ENCODE assay signal across 18 cellular contexts in genomic region chr21:29346771-29347170, GRCh38. TPM values are rescaled to one million over a fixed set of nuclear protein-coding genes. Genes with fewer than 3 reads are reported as not detected.
A peak's percentile ranks its signal among the peaks of the same experiment; 100 is the strongest.
DNase-seq lines count a peak whose midpoint lies in the region; ATAC-seq and TF ChIP-seq lines count a peak whose summit lies in the region.
"Had no signal": no experiment of that assay in that cellular context is flagged by ENCODE, and none has a peak within 500 bp of the region (broad histone marks: within the 10 kb centered on the region; RNA-seq: fewer than 3 reads in every experiment).

No MANE protein-coding gene starts in this region.

- CTCF ChIA-PET in RWPE1 (lab: Yijun Ruan, JAX): interaction anchor here (0.6 to 0.7 kb wide), 3 partner anchors 49 to 169 kb away, joined by 3 to 4 read pairs (median 3); no protein-coding TSS in a partner anchor
- CTCF ChIA-PET in CD4-positive, alpha-beta memory T cell (lab: Charles Lee; ENCODE audit: partially characterized antibody): interaction anchor here (1.5 to 3.5 kb wide), 3 partner anchors 23 to 256 kb away, joined by 4 to 26 read pairs (median 13); no protein-coding TSS in a partner anchor

- no peaks in the 10 kb centered on the region for H3K9me3 Mint-ChIP-seq in activated naive CD8-positive, alpha-beta T cell (ENCODE audit: low read depth)
- no peaks in the 10 kb centered on the region for H3K9me3 Mint-ChIP-seq in activated naive CD8-positive, alpha-beta T cell treated with anti-CD3 and anti-CD28 coated beads, Interleukin-2, amount 50 U/mL, for 24 hours
- H3K9me3 Mint-ChIP-seq in endodermal cell: no peaks in the 10 kb centered on the region
- H3K9me3 Mint-ChIP-seq in stimulated activated naive B cell treated with anti-CD40 and anti-IgM and Interleukin-4, amounts not matched to agents 10 μg/mL and 1 μg/mL and 100 μg/mL, for 72 hours: peaks cover 0 to 5% of the 10 kb centered on the region in 2 donors
- H3K9me3 Mint-ChIP-seq in CD4-positive, alpha-beta memory T cell: peaks cover 0 to 1% (median 0%) of the 10 kb centered on the region in 8 donors

- H3K27ac Mint-ChIP-seq in activated naive CD8-positive, alpha-beta T cell: peak overlapping the region; percentile 11
- H3K27ac Mint-ChIP-seq in activated naive CD8-positive, alpha-beta T cell treated with anti-CD3 and anti-CD28 coated beads, Interleukin-2, amount 50 U/mL, for 24 hours: no peak overlapping the region
- H3K27ac Mint-ChIP-seq in endodermal cell: peak overlapping the region; percentile 43
- H3K27ac Mint-ChIP-seq in stimulated activated naive B cell treated with anti-CD40 and anti-IgM and Interleukin-4, amounts not matched to agents 10 μg/mL and 1 μg/mL and 100 μg/mL, for 72 hours: peak overlapping the region; percentile 82
- H3K27ac Mint-ChIP-seq in CD4-positive, alpha-beta memory T cell: peak overlapping the region in 3 of 7 donors; percentile 19 to 91 (median 58)

- WGBS in endodermal cell (ENCODE audit: insufficient coverage in 1 of 2, insufficient read length in 1 of 2), 2 experiments: 95 to 96% methylated on average over 4 of the region's 4 CpGs

- no peaks in the 10 kb centered on the region for H3K4me1 ChIP-seq in endodermal cell (ENCODE audit: control insufficient read depth, insufficient read depth, low read length)
- peaks cover 13% of the 10 kb centered on the region for H3K4me1 ChIP-seq in CD4-positive, alpha-beta memory T cell (ENCODE audit: insufficient read depth, low read length)

- no peak overlapping the region for H3K9ac ChIP-seq in endodermal cell (ENCODE audit: extremely low read depth, low read length, poor library complexity, severe bottlenecking)
- H3K9ac ChIP-seq: GM23248 had no signal

- peaks cover 29% of the 10 kb centered on the region for H3K36me3 ChIP-seq in endodermal cell (ENCODE audit: control insufficient read depth, insufficient read depth, low read length)
- H3K36me3 ChIP-seq in CD4-positive, alpha-beta memory T cell (ENCODE audit: insufficient read depth, low read length): no peaks in the 10 kb centered on the region

- intact Hi-C loops in CD4-positive, alpha-beta memory T cell (cut with micrococcal nuclease): loop anchor here (10.0 kb wide), 1 partner anchor 152 kb away; no protein-coding TSS in a partner anchor

- ATAC-seq in activated naive CD8-positive, alpha-beta T cell treated with anti-CD3 and anti-CD28 coated beads, Interleukin-2, amount 50 U/mL, for 24 hours: no peak
- ATAC-seq in stimulated activated naive B cell treated with anti-CD40 and anti-IgM and Interleukin-4, amounts not matched to agents 10 μg/mL and 1 μg/mL and 100 μg/mL, for 72 hours (replicated peaks): no peak
- no peak for ATAC-seq in HG02981 (IDR thresholded peaks at IDR 0.05; ENCODE audit: unreplicated experiment)

- no peaks in the 10 kb centered on the region for H3K27me3 Mint-ChIP-seq in activated naive CD8-positive, alpha-beta T cell
- H3K27me3 Mint-ChIP-seq in activated naive CD8-positive, alpha-beta T cell treated with anti-CD3 and anti-CD28 coated beads, Interleukin-2, amount 50 U/mL, for 24 hours: no peaks in the 10 kb centered on the region
- no peaks in the 10 kb centered on the region for H3K27me3 Mint-ChIP-seq in endodermal cell (ENCODE audit: insufficient read depth)
- H3K27me3 Mint-ChIP-seq in stimulated activated naive B cell treated with anti-CD40 and anti-IgM and Interleukin-4, amounts not matched to agents 10 μg/mL and 1 μg/mL and 100 μg/mL, for 72 hours: no peaks in the 10 kb centered on the region
- no peaks in the 10 kb centered on the region for H3K27me3 Mint-ChIP-seq in CD4-positive, alpha-beta memory T cell

- H3K4me3 Mint-ChIP-seq in activated naive CD8-positive, alpha-beta T cell: no peak overlapping the region
- H3K4me3 Mint-ChIP-seq in activated naive CD8-positive, alpha-beta T cell treated with anti-CD3 and anti-CD28 coated beads, Interleukin-2, amount 50 U/mL, for 24 hours: no peak overlapping the region
- no peak overlapping the region for H3K4me3 Mint-ChIP-seq in endodermal cell
- H3K4me3 Mint-ChIP-seq in stimulated activated naive B cell treated with anti-CD40 and anti-IgM and Interleukin-4, amounts not matched to agents 10 μg/mL and 1 μg/mL and 100 μg/mL, for 72 hours: peak overlapping the region; percentile 4 to 55
- H3K4me3 Mint-ChIP-seq in CD4-positive, alpha-beta memory T cell: peak overlapping the region in 1 of 8 donors; percentile 10

- H3K27me3 ChIP-seq in endodermal cell (ENCODE audit: control insufficient read depth, insufficient read depth, low read length, poor library complexity, severe bottlenecking): no peaks in the 10 kb centered on the region
- no peaks in the 10 kb centered on the region for H3K27me3 ChIP-seq in CD4-positive, alpha-beta memory T cell (ENCODE audit: insufficient read depth, low read length)

- no peaks in the 10 kb centered on the region for H3K9me3 ChIP-seq in endodermal cell (ENCODE audit: control insufficient read depth, low read length)
- H3K9me3 ChIP-seq in CD4-positive, alpha-beta memory T cell (ENCODE audit: control insufficient read depth in 1 of 2, low read length in 2 of 2): no peaks in the 10 kb centered on the region

- no peak overlapping the region for H3K4me3 ChIP-seq in endodermal cell (ENCODE audit: low read length)
- H3K4me3 ChIP-seq in CD4-positive, alpha-beta memory T cell (ENCODE audit: low read length in 2 of 2): no peak overlapping the region
- H3K4me3 ChIP-seq: GM23248, skin epidermis had no signal

- POLR2A ChIA-PET in RWPE1 (lab: Yijun Ruan, JAX; ENCODE audit: low non-redundant PET): no interaction called here
- POLR2A ChIA-PET in CD4-positive, alpha-beta memory T cell (lab: Charles Lee; ENCODE audit: partially characterized antibody): interaction anchor here (1.2 kb wide), 1 partner anchor 47 kb away, joined by 3 read pairs; no protein-coding TSS in a partner anchor

- peak overlapping the region; percentile 49 for H3K27ac ChIP-seq in RWPE1
- no peak overlapping the region for H3K27ac ChIP-seq in endodermal cell (ENCODE audit: low read depth, low read length)
- H3K27ac ChIP-seq in CD4-positive, alpha-beta memory T cell (ENCODE audit: low read depth, low read length): no peak overlapping the region

- peaks cover 11% of the 10 kb centered on the region for H3K36me3 Mint-ChIP-seq in activated naive CD8-positive, alpha-beta T cell
- peaks cover 32% of the 10 kb centered on the region for H3K36me3 Mint-ChIP-seq in activated naive CD8-positive, alpha-beta T cell treated with anti-CD3 and anti-CD28 coated beads, Interleukin-2, amount 50 U/mL, for 24 hours (ENCODE audit: low read depth)
- H3K36me3 Mint-ChIP-seq in endodermal cell (ENCODE audit: low read depth): peaks cover 17% of the 10 kb centered on the region
- peaks cover 22 to 49% of the 10 kb centered on the region in 2 donors for H3K36me3 Mint-ChIP-seq in stimulated activated naive B cell treated with anti-CD40 and anti-IgM and Interleukin-4, amounts not matched to agents 10 μg/mL and 1 μg/mL and 100 μg/mL, for 72 hours
- H3K36me3 Mint-ChIP-seq in CD4-positive, alpha-beta memory T cell: peaks cover 14 to 18% of the 10 kb centered on the region in 2 donors

- TF ChIP-seq CTCF in RWPE1 (conservative IDR thresholded peaks at IDR 0.05; ENCODE audit: low read depth) (no peak), endodermal cell (conservative IDR thresholded peaks at IDR 0.05) (no peak)

- no peak for DNase-seq in activated naive CD8-positive, alpha-beta T cell treated with anti-CD3 and anti-CD28 coated beads, Interleukin-2, amount 50 U/mL, for 24 hours
- DNase-seq in RWPE1 (ENCODE audit: low spot score) (no peak), endodermal cell (no peak), NCI-H2171 (lab: John Stamatoyannopoulos, UW) (no peak)
- no peak for DNase-seq in stimulated activated naive B cell treated with anti-CD40 and anti-IgM and Interleukin-4, amounts not matched to agents 10 μg/mL and 1 μg/mL and 100 μg/mL, for 72 hours
- DNase-seq in CD4-positive, alpha-beta memory T cell: no peak
- DNase-seq: 8988T; activated naive CD4-positive, alpha-beta T cell; central memory CD4-positive, alpha-beta T cell; head of caudate nucleus; NCI-H1436 treated with DMSO at 0.1 percent for 48 hours; NCI-H2171 treated with DMSO at 0.1 percent for 48 hours; NCI-H524 treated with DMSO at 0.1 percent for 48 hours; stimulated activated CD4-positive, alpha-beta T cell treated with anti-CD3 and anti-CD28 coated beads, Interleukin-1b, Interleukin-23, amount 100 ng/mL, for 48 hours had no signal

- H3K4me1 Mint-ChIP-seq in activated naive CD8-positive, alpha-beta T cell (ENCODE audit: low read depth): peaks cover 35% of the 10 kb centered on the region
- peaks cover 61% of the 10 kb centered on the region for H3K4me1 Mint-ChIP-seq in activated naive CD8-positive, alpha-beta T cell treated with anti-CD3 and anti-CD28 coated beads, Interleukin-2, amount 50 U/mL, for 24 hours
- peaks cover 7% of the 10 kb centered on the region for H3K4me1 Mint-ChIP-seq in endodermal cell
- H3K4me1 Mint-ChIP-seq in stimulated activated naive B cell treated with anti-CD40 and anti-IgM and Interleukin-4, amounts not matched to agents 10 μg/mL and 1 μg/mL and 100 μg/mL, for 72 hours: peaks cover 28 to 36% of the 10 kb centered on the region in 2 donors
- H3K4me1 Mint-ChIP-seq in CD4-positive, alpha-beta memory T cell: peaks cover 21 to 26% (median 25%) of the 10 kb centered on the region in 4 donors

RNA-seq across cellular contexts. Expression of gene BACH1, which starts 48.0 kb away (rescaled TPM):
- 10 to 100 TPM; 61.3 to 64.9 TPM for total RNA-seq in endodermal cell
- polyA plus RNA-seq in endodermal cell (2013, experiment 1 of 2): 29.5 TPM
- 28.6 TPM for polyA plus RNA-seq in endodermal cell (2013, experiment 2 of 2)
- total RNA-seq in CD4-positive, alpha-beta memory T cell: 10 to 100 TPM; 46.5 to 49.0 TPM
- polyA plus RNA-seq in CD4-positive, alpha-beta memory T cell: 10 to 100 TPM; 19.1 to 19.4 TPM

Comparison
In these comparisons a context has a peak if more than half of its experiments do, and no peak if none do; other contexts are left out.
1. H3K4me3 Mint-ChIP-seq: peak in stimulated activated naive B cell treated with anti-CD40 and anti-IgM and Interleukin-4, amounts not matched to agents 10 μg/mL and 1 μg/mL and 100 μg/mL, for 72 hours (2 of 2); none in activated naive CD8-positive, alpha-beta T cell (single experiment), activated naive CD8-positive, alpha-beta T cell treated with anti-CD3 and anti-CD28 coated beads, Interleukin-2, amount 50 U/mL, for 24 hours (single experiment) and endodermal cell (single experiment).